Comparison of ENCODE assay signal across 24 cellular contexts in the genomic region with DNA sequence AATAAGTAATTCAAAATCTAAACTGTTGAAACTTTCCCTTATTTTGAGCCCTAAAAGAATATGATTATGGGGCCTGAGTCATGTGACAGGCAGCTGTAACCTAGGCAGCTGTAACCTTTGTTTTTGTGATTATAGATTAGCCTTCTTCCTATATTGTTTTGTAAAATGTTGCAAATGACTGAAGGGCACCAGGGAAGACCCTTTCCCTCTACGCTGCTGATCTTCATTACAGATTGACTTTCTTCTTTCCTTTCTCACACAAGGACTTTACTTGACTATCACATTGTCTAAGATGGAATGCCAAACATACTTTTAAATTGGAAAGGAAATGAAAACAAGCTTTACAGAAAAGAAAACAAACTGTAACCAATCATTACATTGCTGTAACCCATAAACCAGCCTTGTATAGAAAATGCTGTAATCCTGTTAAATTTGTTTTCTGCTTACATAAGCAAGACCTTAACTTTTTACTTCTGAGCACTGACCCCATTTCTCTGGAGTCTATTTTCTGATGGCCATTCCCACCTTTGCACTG.
"Had no signal": no experiment of that assay in that cellular context is flagged by ENCODE, and none has a peak within 500 bp of the region (broad histone marks: within the 10 kb centered on the region; RNA-seq: fewer than 3 reads in every experiment).

No MANE protein-coding gene starts in this region.

- H3K27ac ChIP-seq: coronary artery, foreskin keratinocyte, left ventricle myocardium inferior, ovary, prostate gland, transverse colon, uterus had no signal

- H3K36me3 ChIP-seq: left ventricle myocardium inferior, ovary, prostate gland, transverse colon, uterus had no signal

- H3K4me1 ChIP-seq: foreskin keratinocyte, left ventricle myocardium inferior, prostate gland, transverse colon, uterus had no signal

- FAIRE-seq: endometrium had no signal

- H3K4me1 Mint-ChIP-seq: activated B cell treated with CpG ODN at 0.5 μM for 24 hours; activated CD4-positive, alpha-beta T cell treated with anti-CD3 and anti-CD28 coated beads for 36 hours; activated naive CD4-positive, alpha-beta T cell treated with anti-CD3 and anti-CD28 coated beads, Interleukin-2, amount 10 ng/mL, durations not matched to agents 7 days and 5 days; natural killer cell; stimulated activated naive B cell treated with anti-CD40 and anti-IgM and Interleukin-4, amounts not matched to agents 10 μg/mL and 1 μg/mL and 100 μg/mL, for 72 hours had no signal

- H3K27me3 Mint-ChIP-seq: activated B cell treated with CpG ODN at 0.5 μM for 24 hours; activated CD4-positive, alpha-beta T cell treated with anti-CD3 and anti-CD28 coated beads for 36 hours; activated naive CD4-positive, alpha-beta T cell treated with anti-CD3 and anti-CD28 coated beads, Interleukin-2, amount 10 ng/mL, durations not matched to agents 7 days and 5 days; stimulated activated naive B cell treated with anti-CD40 and anti-IgM and Interleukin-4, amounts not matched to agents 10 μg/mL and 1 μg/mL and 100 μg/mL, for 72 hours had no signal

- ATAC-seq: activated CD4-positive, alpha-beta T cell treated with anti-CD3 and anti-CD28 coated beads for 36 hours; activated T-cell treated with anti-CD3 and anti-CD28 coated beads, Interleukin-2, amount 50 U/mL, for 72 hours; foreskin keratinocyte; natural killer cell; stimulated activated naive B cell treated with anti-CD40 and anti-IgM and Interleukin-4, amounts not matched to agents 10 μg/mL and 1 μg/mL and 100 μg/mL, for 72 hours had no signal

- H3K36me3 Mint-ChIP-seq: activated naive CD4-positive, alpha-beta T cell treated with anti-CD3 and anti-CD28 coated beads, Interleukin-2, amount 10 ng/mL, durations not matched to agents 7 days and 5 days; natural killer cell; stimulated activated naive B cell treated with anti-CD40 and anti-IgM and Interleukin-4, amounts not matched to agents 10 μg/mL and 1 μg/mL and 100 μg/mL, for 72 hours had no signal

- H3K9me3 Mint-ChIP-seq: activated B cell treated with CpG ODN at 0.5 μM for 24 hours had no signal

- H3K4me3 ChIP-seq: coronary artery, left ventricle myocardium inferior, ovary, prostate gland, transverse colon, uterus had no signal

- H3K27ac Mint-ChIP-seq: activated B cell treated with CpG ODN at 0.5 μM for 24 hours; activated CD4-positive, alpha-beta T cell treated with anti-CD3 and anti-CD28 coated beads for 36 hours; activated naive CD4-positive, alpha-beta T cell treated with anti-CD3 and anti-CD28 coated beads, Interleukin-2, amount 10 ng/mL, durations not matched to agents 7 days and 5 days; activated T-cell treated with anti-CD3 and anti-CD28 coated beads, Interleukin-2, amount 50 U/mL, for 72 hours; natural killer cell; stimulated activated naive B cell treated with anti-CD40 and anti-IgM and Interleukin-4, amounts not matched to agents 10 μg/mL and 1 μg/mL and 100 μg/mL, for 72 hours had no signal

- H3K9me3 ChIP-seq: left ventricle myocardium inferior, ovary, prostate gland, transverse colon, uterus had no signal

- H3K27me3 ChIP-seq: foreskin keratinocyte, ovary, transverse colon, uterus had no signal

- H3K4me3 Mint-ChIP-seq: activated B cell treated with CpG ODN at 0.5 μM for 24 hours; activated CD4-positive, alpha-beta T cell treated with anti-CD3 and anti-CD28 coated beads for 36 hours; activated naive CD4-positive, alpha-beta T cell treated with anti-CD3 and anti-CD28 coated beads, Interleukin-2, amount 10 ng/mL, durations not matched to agents 7 days and 5 days; activated T-cell treated with anti-CD3 and anti-CD28 coated beads, Interleukin-2, amount 50 U/mL, for 72 hours; natural killer cell; stimulated activated naive B cell treated with anti-CD40 and anti-IgM and Interleukin-4, amounts not matched to agents 10 μg/mL and 1 μg/mL and 100 μg/mL, for 72 hours had no signal

- DNase-seq: activated B cell treated with CpG ODN at 0.5 μM for 24 hours; activated CD4-positive, alpha-beta T cell treated with anti-CD3 and anti-CD28 coated beads for 36 hours; activated CD4-positive, alpha-beta T cell treated with anti-CD3 and anti-CD28 coated beads, Interleukin-2, amount 50 U/mL, for 48 hours; activated CD8-positive, alpha-beta memory T cell treated with anti-CD3 and anti-CD28 coated beads, Interleukin-2, amount 50 U/mL, for 48 hours; activated effector memory CD4-positive, alpha-beta T cell treated with anti-CD3 and anti-CD28 coated beads, Interleukin-2, amount 50 U/mL, for 16 hours; activated naive CD4-positive, alpha-beta T cell treated with anti-CD3 and anti-CD28 coated beads, Interleukin-2, amount 10 ng/mL, durations not matched to agents 7 days and 5 days; activated T-cell treated with anti-CD3 and anti-CD28 coated beads, Interleukin-2, amount 50 U/mL, for 72 hours; cerebellar nuclear complex; erythroblast; foreskin keratinocyte; kidney glomerular epithelial cell; left ventricle myocardium inferior; midbrain; natural killer cell; ovary; stimulated activated CD4-positive, alpha-beta T cell treated with anti-CD3 and anti-CD28 coated beads, Interleukin-2, amount 100 ng/mL, for 48 hours; stimulated activated CD8-positive, alpha-beta memory T cell treated with anti-CD3 and anti-CD28 coated beads, Interleukin-4, amount 100 ng/mL, for 48 hours; stimulated activated naive B cell treated with anti-CD40 and anti-IgM and Interleukin-4, amounts not matched to agents 10 μg/mL and 1 μg/mL and 100 μg/mL, for 72 hours; T1000; transverse colon; uterus had no signal
